ENCODE assay signal across 1 cellular context in the genomic region with DNA sequence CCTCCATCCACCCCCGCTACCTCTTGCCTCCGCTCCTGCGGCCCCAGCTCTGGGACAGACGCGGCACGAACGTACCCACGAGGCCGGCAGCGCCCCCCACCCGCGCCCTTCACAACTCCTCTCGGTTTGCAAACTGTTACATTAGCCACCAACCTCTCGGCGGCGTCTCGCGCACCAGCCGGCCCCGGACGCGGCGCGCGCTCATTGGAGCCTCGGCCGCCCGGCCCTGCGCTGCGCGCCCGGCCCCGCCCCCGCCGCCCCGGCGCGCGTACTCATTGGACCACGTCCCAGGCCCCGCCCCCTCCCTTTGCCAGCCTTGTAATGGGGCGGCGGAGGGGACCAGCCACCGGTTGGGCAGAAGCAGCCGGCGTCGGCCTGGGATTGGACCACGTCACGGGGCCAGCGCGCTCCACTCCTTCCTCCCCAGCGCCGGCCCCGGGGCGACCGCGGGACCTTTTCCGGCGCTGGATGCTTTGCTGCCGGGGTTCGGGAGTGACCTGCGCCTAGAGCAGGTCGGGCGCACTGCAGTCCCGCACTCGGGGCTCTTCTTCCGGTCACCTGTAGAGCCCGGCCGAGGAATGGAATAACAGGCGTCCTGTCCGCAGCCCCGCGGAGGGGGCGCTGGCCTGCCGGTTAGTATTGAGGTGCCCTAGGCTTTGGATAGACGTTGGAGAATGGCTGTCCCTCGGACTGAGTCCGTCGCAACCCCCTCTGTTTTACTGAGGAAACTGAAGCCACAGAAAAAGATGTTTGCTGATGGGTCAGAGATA.
TF ChIP-seq lines count a peak whose summit lies in the region.

A gene with protein sequence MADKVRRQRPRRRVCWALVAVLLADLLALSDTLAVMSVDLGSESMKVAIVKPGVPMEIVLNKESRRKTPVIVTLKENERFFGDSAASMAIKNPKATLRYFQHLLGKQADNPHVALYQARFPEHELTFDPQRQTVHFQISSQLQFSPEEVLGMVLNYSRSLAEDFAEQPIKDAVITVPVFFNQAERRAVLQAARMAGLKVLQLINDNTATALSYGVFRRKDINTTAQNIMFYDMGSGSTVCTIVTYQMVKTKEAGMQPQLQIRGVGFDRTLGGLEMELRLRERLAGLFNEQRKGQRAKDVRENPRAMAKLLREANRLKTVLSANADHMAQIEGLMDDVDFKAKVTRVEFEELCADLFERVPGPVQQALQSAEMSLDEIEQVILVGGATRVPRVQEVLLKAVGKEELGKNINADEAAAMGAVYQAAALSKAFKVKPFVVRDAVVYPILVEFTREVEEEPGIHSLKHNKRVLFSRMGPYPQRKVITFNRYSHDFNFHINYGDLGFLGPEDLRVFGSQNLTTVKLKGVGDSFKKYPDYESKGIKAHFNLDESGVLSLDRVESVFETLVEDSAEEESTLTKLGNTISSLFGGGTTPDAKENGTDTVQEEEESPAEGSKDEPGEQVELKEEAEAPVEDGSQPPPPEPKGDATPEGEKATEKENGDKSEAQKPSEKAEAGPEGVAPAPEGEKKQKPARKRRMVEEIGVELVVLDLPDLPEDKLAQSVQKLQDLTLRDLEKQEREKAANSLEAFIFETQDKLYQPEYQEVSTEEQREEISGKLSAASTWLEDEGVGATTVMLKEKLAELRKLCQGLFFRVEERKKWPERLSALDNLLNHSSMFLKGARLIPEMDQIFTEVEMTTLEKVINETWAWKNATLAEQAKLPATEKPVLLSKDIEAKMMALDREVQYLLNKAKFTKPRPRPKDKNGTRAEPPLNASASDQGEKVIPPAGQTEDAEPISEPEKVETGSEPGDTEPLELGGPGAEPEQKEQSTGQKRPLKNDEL (minus strand): TSS at position 206 of the 770 bp plus-strand sequence. CDS start 1,045 bp downstream, outside the sequence.

TF ChIP-seq in K562, 482 proteins besides CTCF, POLR2A, EP300 and RAD21 (continued from another document and continues in another):
- TF ChIP-seq, protein P1, sequence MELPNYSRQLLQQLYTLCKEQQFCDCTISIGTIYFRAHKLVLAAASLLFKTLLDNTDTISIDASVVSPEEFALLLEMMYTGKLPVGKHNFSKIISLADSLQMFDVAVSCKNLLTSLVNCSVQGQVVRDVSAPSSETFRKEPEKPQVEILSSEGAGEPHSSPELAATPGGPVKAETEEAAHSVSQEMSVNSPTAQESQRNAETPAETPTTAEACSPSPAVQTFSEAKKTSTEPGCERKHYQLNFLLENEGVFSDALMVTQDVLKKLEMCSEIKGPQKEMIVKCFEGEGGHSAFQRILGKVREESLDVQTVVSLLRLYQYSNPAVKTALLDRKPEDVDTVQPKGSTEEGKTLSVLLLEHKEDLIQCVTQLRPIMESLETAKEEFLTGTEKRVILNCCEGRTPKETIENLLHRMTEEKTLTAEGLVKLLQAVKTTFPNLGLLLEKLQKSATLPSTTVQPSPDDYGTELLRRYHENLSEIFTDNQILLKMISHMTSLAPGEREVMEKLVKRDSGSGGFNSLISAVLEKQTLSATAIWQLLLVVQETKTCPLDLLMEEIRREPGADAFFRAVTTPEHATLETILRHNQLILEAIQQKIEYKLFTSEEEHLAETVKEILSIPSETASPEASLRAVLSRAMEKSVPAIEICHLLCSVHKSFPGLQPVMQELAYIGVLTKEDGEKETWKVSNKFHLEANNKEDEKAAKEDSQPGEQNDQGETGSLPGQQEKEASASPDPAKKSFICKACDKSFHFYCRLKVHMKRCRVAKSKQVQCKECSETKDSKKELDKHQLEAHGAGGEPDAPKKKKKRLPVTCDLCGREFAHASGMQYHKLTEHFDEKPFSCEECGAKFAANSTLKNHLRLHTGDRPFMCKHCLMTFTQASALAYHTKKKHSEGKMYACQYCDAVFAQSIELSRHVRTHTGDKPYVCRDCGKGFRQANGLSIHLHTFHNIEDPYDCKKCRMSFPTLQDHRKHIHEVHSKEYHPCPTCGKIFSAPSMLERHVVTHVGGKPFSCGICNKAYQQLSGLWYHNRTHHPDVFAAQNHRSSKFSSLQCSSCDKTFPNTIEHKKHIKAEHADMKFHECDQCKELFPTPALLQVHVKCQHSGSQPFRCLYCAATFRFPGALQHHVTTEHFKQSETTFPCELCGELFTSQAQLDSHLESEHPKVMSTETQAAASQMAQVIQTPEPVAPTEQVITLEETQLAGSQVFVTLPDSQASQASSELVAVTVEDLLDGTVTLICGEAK (IDR thresholded peaks at IDR 0.05), result peak; percentile 86
- TF ChIP-seq, protein P1 (CRISPR knock-in tag; IDR thresholded peaks at IDR 0.05), result no peak
- no peak for TF ChIP-seq CAMTA2 (CRISPR knock-in tag; conservative IDR thresholded peaks at IDR 0.05)
- TF ChIP-seq RNF2 (IDR thresholded peaks at IDR 0.05), result no peak
- TF ChIP-seq ZFX (CRISPR knock-in tag; IDR thresholded peaks at IDR 0.05), result peak; percentile 87
- TF ChIP-seq PTBP1 (IDR thresholded peaks at IDR 0.05; ENCODE audit: low read depth, low read length), result no peak
- TF ChIP-seq NCOA4 (IDR thresholded peaks at IDR 0.05; ENCODE audit: partially characterized antibody), result no peak
- no peak for TF ChIP-seq CHD4 (IDR thresholded peaks at IDR 0.05; ENCODE audit: insufficient read depth, insufficient replicate concordance, low read depth, low read length, poor library complexity, severe bottlenecking)
- TF ChIP-seq POLR3A (IDR thresholded peaks at IDR 0.05; ENCODE audit: borderline replicate concordance, extremely low read depth, insufficient read depth, insufficient read length), result no peak
- peak; percentile 29; the same call in 1 of the 2 replicates for TF ChIP-seq SMARCE1 (IDR thresholded peaks at IDR 0.05)
- TF ChIP-seq ERF (CRISPR knock-in tag; IDR thresholded peaks at IDR 0.05), result 0 out of 2 replicates have a peak, but pooled peaks have one; percentile 43
- no peak for TF ChIP-seq SP2 (IDR thresholded peaks at IDR 0.05; ENCODE audit: extremely low read depth, low read depth, low read length, poor library complexity, severe bottlenecking)
- no peak for TF ChIP-seq ZNF695 (CRISPR knock-in tag; IDR thresholded peaks at IDR 0.05)
- TF ChIP-seq, protein P2, sequence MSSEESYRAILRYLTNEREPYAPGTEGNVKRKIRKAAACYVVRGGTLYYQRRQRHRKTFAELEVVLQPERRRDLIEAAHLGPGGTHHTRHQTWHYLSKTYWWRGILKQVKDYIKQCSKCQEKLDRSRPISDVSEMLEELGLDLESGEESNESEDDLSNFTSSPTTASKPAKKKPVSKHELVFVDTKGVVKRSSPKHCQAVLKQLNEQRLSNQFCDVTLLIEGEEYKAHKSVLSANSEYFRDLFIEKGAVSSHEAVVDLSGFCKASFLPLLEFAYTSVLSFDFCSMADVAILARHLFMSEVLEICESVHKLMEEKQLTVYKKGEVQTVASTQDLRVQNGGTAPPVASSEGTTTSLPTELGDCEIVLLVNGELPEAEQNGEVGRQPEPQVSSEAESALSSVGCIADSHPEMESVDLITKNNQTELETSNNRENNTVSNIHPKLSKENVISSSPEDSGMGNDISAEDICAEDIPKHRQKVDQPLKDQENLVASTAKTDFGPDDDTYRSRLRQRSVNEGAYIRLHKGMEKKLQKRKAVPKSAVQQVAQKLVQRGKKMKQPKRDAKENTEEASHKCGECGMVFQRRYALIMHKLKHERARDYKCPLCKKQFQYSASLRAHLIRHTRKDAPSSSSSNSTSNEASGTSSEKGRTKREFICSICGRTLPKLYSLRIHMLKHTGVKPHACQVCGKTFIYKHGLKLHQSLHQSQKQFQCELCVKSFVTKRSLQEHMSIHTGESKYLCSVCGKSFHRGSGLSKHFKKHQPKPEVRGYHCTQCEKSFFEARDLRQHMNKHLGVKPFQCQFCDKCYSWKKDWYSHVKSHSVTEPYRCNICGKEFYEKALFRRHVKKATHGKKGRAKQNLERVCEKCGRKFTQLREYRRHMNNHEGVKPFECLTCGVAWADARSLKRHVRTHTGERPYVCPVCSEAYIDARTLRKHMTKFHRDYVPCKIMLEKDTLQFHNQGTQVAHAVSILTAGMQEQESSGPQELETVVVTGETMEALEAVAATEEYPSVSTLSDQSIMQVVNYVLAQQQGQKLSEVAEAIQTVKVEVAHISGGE (CRISPR knock-in tag; IDR thresholded peaks at IDR 0.05), result peak in 2 of 3 experiments; percentile 44 to 92; a peak in 3 of 6 replicates
- TF ChIP-seq BHLHE40 (IDR thresholded peaks at IDR 0.05; ENCODE audit: low read length), result peak; percentile 31; the same call in 1 of the 2 replicates
- peak; percentile 48 for TF ChIP-seq SMAD4 (CRISPR knock-in tag; conservative IDR thresholded peaks at IDR 0.05)
- TF ChIP-seq SMAD1 (IDR thresholded peaks at IDR 0.05; ENCODE audit: low read depth, low read length, partially characterized antibody), result peak; percentile 49
- TF ChIP-seq YBX1 (IDR thresholded peaks at IDR 0.05), result no peak
- TF ChIP-seq GABPB2 (CRISPR knock-in tag; conservative IDR thresholded peaks at IDR 0.05), result no peak
- no peak for TF ChIP-seq PHB2 (IDR thresholded peaks at IDR 0.05; ENCODE audit: low read depth)
- TF ChIP-seq ZNF133 (CRISPR knock-in tag; IDR thresholded peaks at IDR 0.05), result no peak
- TF ChIP-seq, protein P3, sequence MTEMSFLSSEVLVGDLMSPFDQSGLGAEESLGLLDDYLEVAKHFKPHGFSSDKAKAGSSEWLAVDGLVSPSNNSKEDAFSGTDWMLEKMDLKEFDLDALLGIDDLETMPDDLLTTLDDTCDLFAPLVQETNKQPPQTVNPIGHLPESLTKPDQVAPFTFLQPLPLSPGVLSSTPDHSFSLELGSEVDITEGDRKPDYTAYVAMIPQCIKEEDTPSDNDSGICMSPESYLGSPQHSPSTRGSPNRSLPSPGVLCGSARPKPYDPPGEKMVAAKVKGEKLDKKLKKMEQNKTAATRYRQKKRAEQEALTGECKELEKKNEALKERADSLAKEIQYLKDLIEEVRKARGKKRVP (CRISPR knock-in tag; IDR thresholded peaks at IDR 0.05), result peak; percentile 81
- TF ChIP-seq, protein P4, sequence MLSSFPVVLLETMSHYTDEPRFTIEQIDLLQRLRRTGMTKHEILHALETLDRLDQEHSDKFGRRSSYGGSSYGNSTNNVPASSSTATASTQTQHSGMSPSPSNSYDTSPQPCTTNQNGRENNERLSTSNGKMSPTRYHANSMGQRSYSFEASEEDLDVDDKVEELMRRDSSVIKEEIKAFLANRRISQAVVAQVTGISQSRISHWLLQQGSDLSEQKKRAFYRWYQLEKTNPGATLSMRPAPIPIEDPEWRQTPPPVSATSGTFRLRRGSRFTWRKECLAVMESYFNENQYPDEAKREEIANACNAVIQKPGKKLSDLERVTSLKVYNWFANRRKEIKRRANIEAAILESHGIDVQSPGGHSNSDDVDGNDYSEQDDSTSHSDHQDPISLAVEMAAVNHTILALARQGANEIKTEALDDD (IDR thresholded peaks at IDR 0.05), result no peak
- no peak for TF ChIP-seq ETV6 (IDR thresholded peaks at IDR 0.05; ENCODE audit: borderline replicate concordance in 1 of 2, low read depth in 2 of 2, low read length in 1 of 2)
- TF ChIP-seq ETV6 (CRISPR knock-in tag; IDR thresholded peaks at IDR 0.05; ENCODE audit: borderline replicate concordance), result no peak
- TF ChIP-seq, protein P5, sequence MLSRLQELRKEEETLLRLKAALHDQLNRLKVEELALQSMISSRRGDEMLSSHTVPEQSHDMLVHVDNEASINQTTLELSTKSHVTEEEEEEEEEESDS (CRISPR knock-in tag; IDR thresholded peaks at IDR 0.05), result no peak
- no peak for TF ChIP-seq RBM15 (IDR thresholded peaks at IDR 0.05; ENCODE audit: insufficient read depth, low read length)
- TF ChIP-seq ZNF140 (CRISPR knock-in tag; IDR thresholded peaks at IDR 0.05), result no peak
- TF ChIP-seq ZNF24 (IDR thresholded peaks at IDR 0.05), result 0 out of 2 replicates have a peak, but pooled peaks have one; percentile 33
- no peak for TF ChIP-seq ZNF184 (CRISPR knock-in tag; IDR thresholded peaks at IDR 0.05)
- TF ChIP-seq NR4A1 (CRISPR knock-in tag; IDR thresholded peaks at IDR 0.05), result no peak
- TF ChIP-seq NR4A1 (tag; IDR thresholded peaks at IDR 0.05), result no peak
- no peak for TF ChIP-seq ZNF436 (CRISPR knock-in tag; IDR thresholded peaks at IDR 0.05)
- TF ChIP-seq ARID2 (IDR thresholded peaks at IDR 0.05), result no peak
- TF ChIP-seq PHTF2 (CRISPR knock-in tag; IDR thresholded peaks at IDR 0.05), result no peak
- TF ChIP-seq, protein P6, sequence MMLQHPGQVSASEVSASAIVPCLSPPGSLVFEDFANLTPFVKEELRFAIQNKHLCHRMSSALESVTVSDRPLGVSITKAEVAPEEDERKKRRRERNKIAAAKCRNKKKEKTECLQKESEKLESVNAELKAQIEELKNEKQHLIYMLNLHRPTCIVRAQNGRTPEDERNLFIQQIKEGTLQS (IDR thresholded peaks at IDR 0.05), result no peak
- TF ChIP-seq, protein P6 (CRISPR knock-in tag; conservative IDR thresholded peaks at IDR 0.05), result no peak
- TF ChIP-seq NFIX (CRISPR knock-in tag; IDR thresholded peaks at IDR 0.05; ENCODE audit: low read depth), result no peak
- TF ChIP-seq CREBBP (IDR thresholded peaks at IDR 0.05; ENCODE audit: low read depth, low read length), result no peak
- no peak for TF ChIP-seq ZNF75A (CRISPR knock-in tag; IDR thresholded peaks at IDR 0.05)
- TF ChIP-seq ZNF121 (CRISPR knock-in tag; conservative IDR thresholded peaks at IDR 0.05), result no peak
- TF ChIP-seq ZC3H11A (IDR thresholded peaks at IDR 0.05; ENCODE audit: low read depth, low read length), result no peak
- no peak for TF ChIP-seq CBX2 (IDR thresholded peaks at IDR 0.05; ENCODE audit: insufficient read depth, low read length, poor library complexity, severe bottlenecking)
